12 cellular contexts compared by ENCODE assay signal in genomic region chr4:142818009-142818408, GRCh38.
DNase-seq lines count a peak whose midpoint lies in the region; ATAC-seq and TF ChIP-seq lines count a peak whose summit lies in the region.
"Had no signal": no experiment of that assay in that cellular context is flagged by ENCODE, and none has a peak within 500 bp of the region (broad histone marks: within the 10 kb centered on the region; RNA-seq: fewer than 3 reads in every experiment).

No MANE protein-coding gene starts in this region.

- peak overlapping the region; percentile 76 for H3K27ac ChIP-seq in DND-41 (ENCODE audit: low read length)
- H3K27ac ChIP-seq: neutrophil had no signal

- no peaks in the 10 kb centered on the region for H3K36me3 ChIP-seq in DND-41 (ENCODE audit: insufficient read depth, low read length)
- H3K36me3 ChIP-seq: neutrophil, tibial nerve had no signal

- no peaks in the 10 kb centered on the region for H4K20me1 ChIP-seq in DND-41 (ENCODE audit: insufficient read depth, low read length)

- H3K4me2 ChIP-seq in DND-41 (ENCODE audit: insufficient read depth, low read length) = peak overlapping the region; percentile 63

- TF ChIP-seq CTCF in DND-41 (IDR thresholded peaks at IDR 0.05; ENCODE audit: borderline replicate concordance, extremely low read depth, low read length, poor library complexity, severe bottlenecking) = no peak
- TF ChIP-seq CTCF in choroid plexus epithelial cell (conservative IDR thresholded peaks at IDR 0.05; ENCODE audit: low read depth, low read length) = no peak
- no peak for TF ChIP-seq CTCF in retinal pigment epithelial cell (conservative IDR thresholded peaks at IDR 0.05; ENCODE audit: low read depth, low read length)

- peak overlapping the region; percentile 24 for H3K9ac ChIP-seq in DND-41 (ENCODE audit: low read depth, low read length)

- peaks cover 45% of the 10 kb centered on the region for H3K4me1 ChIP-seq in DND-41 (ENCODE audit: insufficient read depth, low read length)

- H3K4me3 ChIP-seq in DND-41 (ENCODE audit: low read depth in 1 of 2, low read length in 2 of 2) = peak overlapping the region in 1 of 2 experiments; percentile 36; a peak in 2 of 4 replicates
- no peak overlapping the region for H3K4me3 ChIP-seq in choroid plexus epithelial cell (ENCODE audit: low read depth, low read length)
- H3K4me3 ChIP-seq in retinal pigment epithelial cell (ENCODE audit: low read length) = peak overlapping the region; percentile 9
- H3K4me3 ChIP-seq: tibial nerve had no signal

- peak; percentile 46 for ATAC-seq in DND-41 (ENCODE audit: insufficient read depth, low read depth)
- no peak for ATAC-seq in GM18867 (IDR thresholded peaks at IDR 0.05; ENCODE audit: unreplicated experiment)
- ATAC-seq in GM19395 (IDR thresholded peaks at IDR 0.05; ENCODE audit: unreplicated experiment) = no peak

- DNase-seq in DND-41 (no peak), OCI-M1 (lab: John Stamatoyannopoulos, UW) (peak; percentile 37), choroid plexus epithelial cell (ENCODE audit: low read depth) (peak; percentile 41), retinal pigment epithelial cell (ENCODE audit: low read depth) (no peak), NCI-H1436 treated with DMSO at 0.1 percent for 48 hours (lab: John Stamatoyannopoulos, UW) (no peak)
- DNase-seq in activated CD8-positive, alpha-beta memory T cell treated with anti-CD3 and anti-CD28 coated beads for 24 hours = no peak
- DNase-seq: GOT3, immature natural killer cell had no signal

- H3K9me3 ChIP-seq in DND-41 (ENCODE audit: insufficient read depth, low read length, severe bottlenecking) = no peaks in the 10 kb centered on the region
- H3K9me3 ChIP-seq: neutrophil, tibial nerve had no signal

- H3K79me2 ChIP-seq in DND-41 (ENCODE audit: insufficient read depth, low read length) = no peaks in the 10 kb centered on the region

- H2AFZ ChIP-seq in DND-41 (ENCODE audit: low read depth, low read length) = no peak overlapping the region

- H3K27me3 ChIP-seq in DND-41 (ENCODE audit: insufficient read depth, low read length, poor library complexity) = no peaks in the 10 kb centered on the region
- H3K27me3 ChIP-seq: neutrophil, tibial nerve had no signal

Comparison
In these comparisons a context has a peak if more than half of its experiments do, and no peak if none do; other contexts are left out.
1. DNase-seq: peak in OCI-M1 (single experiment) and choroid plexus epithelial cell (single experiment); none in DND-41 (single experiment), retinal pigment epithelial cell (single experiment), activated CD8-positive, alpha-beta memory T cell treated with anti-CD3 and anti-CD28 coated beads for 24 hours (single experiment) and NCI-H1436 treated with DMSO at 0.1 percent for 48 hours (single experiment).